ENCODE assay signal across 26 cellular contexts in genomic region chr3:101703169-101703568, GRCh38. TPM values are rescaled to one million over a fixed set of nuclear protein-coding genes. Genes with fewer than 3 reads are reported as not detected.
DNase-seq lines count a peak whose midpoint lies in the region; ATAC-seq, FAIRE-seq and TF ChIP-seq lines count a peak whose summit lies in the region.
"Had no signal": no experiment of that assay in that cellular context is flagged by ENCODE, and none has a peak within 500 bp of the region (broad histone marks: within the 10 kb centered on the region; RNA-seq: fewer than 3 reads in every experiment).

No MANE protein-coding gene starts in this region.

- H3K36me3 Mint-ChIP-seq in MCF 10A (ENCODE audit: insufficient read depth, unreplicated experiment) = no peaks in the 10 kb centered on the region
- H3K36me3 Mint-ChIP-seq in T-helper 17 cell (ENCODE audit: low read depth) = no peaks in the 10 kb centered on the region
- H3K36me3 Mint-ChIP-seq: activated naive CD4-positive, alpha-beta T cell treated with anti-CD3 and anti-CD28 coated beads, Interleukin-2, amount 10 ng/mL, durations not matched to agents 7 days and 5 days had no signal

- TF ChIP-seq POLR2A in breast epithelium (IDR thresholded peaks at IDR 0.05) = no peak

- H3K36me3 ChIP-seq in breast epithelium = no peaks in the 10 kb centered on the region
- H3K36me3 ChIP-seq: spleen had no signal

- FAIRE-seq in urothelium cell line (lab: Jason Lieb, UNC) = peak; percentile 61

- CTCF ChIA-PET in MCF 10A (lab: Yijun Ruan, JAX) = interaction anchor here (0.6 to 0.8 kb wide), 3 partner anchors 15 to 1201 kb away, joined by 3 to 6 read pairs (median 3); no protein-coding TSS in a partner anchor

- POLR2A ChIA-PET in MCF 10A (lab: Yijun Ruan, JAX) = interaction anchor here (1.6 to 8.2 kb wide), 5 partner anchors 17 to 129 kb away, joined by 4 to 50 read pairs (median 12); partner anchors contain the start of genes CEP97, PCNP, RPL24 and ZBTB11

- H3K4me1 ChIP-seq in breast epithelium = no peaks in the 10 kb centered on the region
- H3K4me1 ChIP-seq: spleen had no signal

- H3K27me3 ChIP-seq in breast epithelium = no peaks in the 10 kb centered on the region
- H3K27me3 ChIP-seq: dorsolateral prefrontal cortex, spleen had no signal

- peak; percentile 75 for DNase-seq in MCF 10A (ENCODE audit: unreplicated experiment)
- DNase-seq in breast epithelium (ENCODE audit: low spot score in 2 of 2) = no peak
- DNase-seq in T-helper 17 cell = no peak
- peak; percentile 54 for DNase-seq in kidney glomerular epithelial cell (lab: John Stamatoyannopoulos, UW)
- peak; percentile 47 for DNase-seq in urothelium cell line (ENCODE audit: low spot score)
- DNase-seq in hepatic stellate cell (ENCODE audit: low spot score) = no peak
- no peak for DNase-seq in activated naive CD4-positive, alpha-beta T cell treated with Interleukin-2 at 50 U/mL for 16 hours
- no peak for DNase-seq in OCI-M1 (lab: John Stamatoyannopoulos, UW)
- DNase-seq: activated CD4-positive, alpha-beta T cell treated with anti-CD3 and anti-CD28 coated beads for 36 hours; activated naive CD4-positive, alpha-beta T cell treated with anti-CD3 and anti-CD28 coated beads, Interleukin-2, amount 10 ng/mL, durations not matched to agents 7 days and 5 days; activated T-cell treated with anti-CD3 and anti-CD28 coated beads, Interleukin-2, amount 50 U/mL, for 48 hours; dorsolateral prefrontal cortex; foreskin melanocyte; islet precursor cell; KG1; mesendoderm; NCI-H1048; NCI-H187 treated with DMSO at 0.1 percent for 48 hours; NCI-H69; spleen; stimulated activated CD4-positive, alpha-beta T cell treated with anti-CD3 and anti-CD28 coated beads, Interleukin-4, amount 100 ng/mL, for 1 hour; stimulated activated naive CD8-positive, alpha-beta T cell treated with anti-CD3 and anti-CD28 coated beads, Interleukin-15, Interleukin-2, amounts not matched to agents 100 U/mL and 50 U/mL, for 24 hours; T-helper 1 cell had no signal

- ATAC-seq in T-helper 17 cell = no peak
- ATAC-seq: activated CD4-positive, alpha-beta T cell treated with anti-CD3 and anti-CD28 coated beads for 36 hours; stimulated activated naive CD8-positive, alpha-beta T cell treated with anti-CD3 and anti-CD28 coated beads, Interleukin-15, Interleukin-2, amounts not matched to agents 100 U/mL and 50 U/mL, for 24 hours had no signal

- H3K4me3 Mint-ChIP-seq in MCF 10A (ENCODE audit: unreplicated experiment) (no peak overlapping the region), T-helper 17 cell (no peak overlapping the region)
- H3K4me3 Mint-ChIP-seq: activated CD4-positive, alpha-beta T cell treated with anti-CD3 and anti-CD28 coated beads for 36 hours; activated naive CD4-positive, alpha-beta T cell treated with anti-CD3 and anti-CD28 coated beads, Interleukin-2, amount 10 ng/mL, durations not matched to agents 7 days and 5 days; B cell; central memory CD8-positive, alpha-beta T cell had no signal

- TF ChIP-seq CTCF in MCF 10A (IDR thresholded peaks at IDR 0.05; ENCODE audit: unreplicated experiment) (no peak), breast epithelium (IDR thresholded peaks at IDR 0.05) (no peak)

- H3K9me3 Mint-ChIP-seq in MCF 10A (ENCODE audit: unreplicated experiment) = no peaks in the 10 kb centered on the region
- H3K9me3 Mint-ChIP-seq: activated naive CD4-positive, alpha-beta T cell treated with anti-CD3 and anti-CD28 coated beads, Interleukin-2, amount 10 ng/mL, durations not matched to agents 7 days and 5 days; central memory CD8-positive, alpha-beta T cell had no signal

- peak overlapping the region; percentile 59 for H3K27ac Mint-ChIP-seq in MCF 10A (ENCODE audit: low read depth, unreplicated experiment)
- peak overlapping the region; percentile 62 for H3K27ac Mint-ChIP-seq in T-helper 17 cell
- H3K27ac Mint-ChIP-seq: activated CD4-positive, alpha-beta T cell treated with anti-CD3 and anti-CD28 coated beads for 36 hours; activated naive CD4-positive, alpha-beta T cell treated with anti-CD3 and anti-CD28 coated beads, Interleukin-2, amount 10 ng/mL, durations not matched to agents 7 days and 5 days; B cell had no signal

- no TSS peak for BruUV-seq in MCF 10A (replicated peaks; lab: Mats Ljungman, UMichigan)

- H3K9me3 ChIP-seq in breast epithelium (no peaks in the 10 kb centered on the region), T-helper 17 cell (ENCODE audit: control insufficient read depth, low read length, poor library complexity, severe bottlenecking) (no peaks in the 10 kb centered on the region)
- H3K9me3 ChIP-seq: spleen had no signal

- no peak overlapping the region for H3K4me3 ChIP-seq in breast epithelium
- H3K4me3 ChIP-seq: dorsolateral prefrontal cortex, spleen had no signal

- intact Hi-C loops in MCF 10A (cut with micrococcal nuclease) (no loop called here), breast epithelium (cut with DNase I; ENCODE audit: low total_unique reads) (no loop called here)

- H3K4me1 Mint-ChIP-seq in MCF 10A (ENCODE audit: insufficient read depth, unreplicated experiment) (peaks cover 20% of the 10 kb centered on the region), T-helper 17 cell (no peaks in the 10 kb centered on the region)
- H3K4me1 Mint-ChIP-seq: activated CD4-positive, alpha-beta T cell treated with anti-CD3 and anti-CD28 coated beads for 36 hours; central memory CD8-positive, alpha-beta T cell had no signal

- H3K27me3 Mint-ChIP-seq in MCF 10A (ENCODE audit: insufficient read depth, unreplicated experiment) (no peaks in the 10 kb centered on the region), T-helper 17 cell (no peaks in the 10 kb centered on the region)
- H3K27me3 Mint-ChIP-seq: activated CD4-positive, alpha-beta T cell treated with anti-CD3 and anti-CD28 coated beads for 36 hours; B cell; central memory CD8-positive, alpha-beta T cell had no signal

- no peak overlapping the region for H3K27ac ChIP-seq in breast epithelium
- H3K27ac ChIP-seq: 22Rv1, dorsolateral prefrontal cortex, spleen had no signal

RNA-seq across cellular contexts. Expression of gene RPL24, which starts 16.7 kb away (rescaled TPM):
- total RNA-seq in MCF 10A (2022) = 1,386 and 1,793 TPM in 2 replicates
- total RNA-seq in breast epithelium = 1,000 to 10,000 TPM; 1,294 to 2,381 (median 2,029) TPM
- total RNA-seq in T-helper 17 cell = 1,000 to 10,000 TPM; 1,360 to 1,402 TPM

RNA-seq across cellular contexts. Expression of gene CEP97, which starts 21.2 kb away (rescaled TPM):
- total RNA-seq in MCF 10A (2022) = 11.5 and 14.2 TPM in 2 replicates
- total RNA-seq in breast epithelium = 10 to 100 TPM in 2 of 3 donors, 1 to 10 TPM in 1; 7.4 to 13.2 (median 12.1) TPM
- total RNA-seq in T-helper 17 cell = 10 to 100 TPM; 10.4 to 11.1 TPM

RNA-seq across cellular contexts. Expression of gene ZBTB11, which starts 26.2 kb away (rescaled TPM):
- total RNA-seq in MCF 10A (2022) (28.9 and 30.0 TPM in 2 replicates), breast epithelium (10 to 100 TPM; 23.4 to 38.2 (median 25.9) TPM), T-helper 17 cell (10 to 100 TPM; 65.2 to 77.2 TPM)

Comparison
In these comparisons a context has a peak if more than half of its experiments do, and no peak if none do; other contexts are left out.
1. DNase-seq: peak in MCF 10A (single experiment), kidney glomerular epithelial cell (single experiment) and urothelium cell line (single experiment); none in breast epithelium (0 of 2), T-helper 17 cell (0 of 3), hepatic stellate cell (single experiment), activated naive CD4-positive, alpha-beta T cell treated with Interleukin-2 at 50 U/mL for 16 hours (single experiment) and OCI-M1 (single experiment).